15 cellular contexts compared by ENCODE assay signal in genomic region chr4:6235012-6235411, GRCh38. TPM values are rescaled to one million over a fixed set of nuclear protein-coding genes. Genes with fewer than 3 reads are reported as not detected.
DNase-seq lines count a peak whose midpoint lies in the region; ATAC-seq and TF ChIP-seq lines count a peak whose summit lies in the region.
"Had no signal": no experiment of that assay in that cellular context is flagged by ENCODE, and none has a peak within 500 bp of the region (broad histone marks: within the 10 kb centered on the region; RNA-seq: fewer than 3 reads in every experiment).

No MANE protein-coding gene starts in this region.

- no peaks in the 10 kb centered on the region for H3K9me3 ChIP-seq in right atrium auricular region
- H3K9me3 ChIP-seq: HAP-1 had no signal

- no peak for ATAC-seq in sciatic nerve

- H3K27ac ChIP-seq in right atrium auricular region (no peak overlapping the region), coronary artery (no peak overlapping the region)
- H3K27ac ChIP-seq: C4-2B had no signal

- H3K4me1 ChIP-seq in right atrium auricular region, result no peaks in the 10 kb centered on the region
- H3K4me1 ChIP-seq: HAP-1 had no signal

- no peaks in the 10 kb centered on the region for H3K27me3 ChIP-seq in right atrium auricular region

- H3K36me3 ChIP-seq in right atrium auricular region, result no peaks in the 10 kb centered on the region
- H3K36me3 ChIP-seq: HAP-1 had no signal

- intact Hi-C loops in cardiac septum (cut with DNase I) (no loop called here), sciatic nerve (cut with DNase I) (no loop called here)

- TF ChIP-seq CTCF in right atrium auricular region (IDR thresholded peaks at IDR 0.05), result no peak
- no peak for TF ChIP-seq CTCF in coronary artery (IDR thresholded peaks at IDR 0.05)

- H3K4me3 ChIP-seq in right atrium auricular region (no peak overlapping the region), coronary artery (no peak overlapping the region)
- H3K4me3 ChIP-seq: HAP-1 had no signal

- DNase-seq in cardiac septum (ENCODE audit: low spot score) (peak; percentile 26), right atrium auricular region (ENCODE audit: low spot score) (no peak), coronary artery (ENCODE audit: low spot score) (peak; percentile 36), sciatic nerve (ENCODE audit: low spot score) (peak; percentile 23), NCI-H748 (lab: John Stamatoyannopoulos, UW; ENCODE audit: unreplicated experiment) (no peak), AG08395 (ENCODE audit: low spot score) (no peak), activated gamma-delta T cell (lab: John Stamatoyannopoulos, UW) (no peak)
- DNase-seq: 8988T; CD4-positive, alpha-beta memory T cell; DMS153; DND-41; GDM1; GOT3 had no signal

RNA-seq across cellular contexts. Expression of gene WFS1, which starts 34.6 kb away (rescaled TPM):
- total RNA-seq in cardiac septum (48.4 TPM), right atrium auricular region (100 to 1,000 TPM; 111 to 112 TPM), sciatic nerve (39.2 TPM)

RNA-seq across cellular contexts. Expression of gene JAKMIP1, which starts 34.7 kb away (rescaled TPM):
- total RNA-seq in cardiac septum (not detected), right atrium auricular region (under 1 TPM; 0.30 to 0.59 TPM), sciatic nerve (0.76 TPM)

Comparison
In these comparisons a context has a peak if more than half of its experiments do, and no peak if none do; other contexts are left out.
1. DNase-seq: peak in cardiac septum (single experiment), coronary artery (single experiment) and sciatic nerve (single experiment); none in right atrium auricular region (single experiment), NCI-H748 (single experiment), AG08395 (single experiment) and activated gamma-delta T cell (single experiment).